Comparison of ENCODE assay signal across 1 cellular context in the genomic region with DNA sequence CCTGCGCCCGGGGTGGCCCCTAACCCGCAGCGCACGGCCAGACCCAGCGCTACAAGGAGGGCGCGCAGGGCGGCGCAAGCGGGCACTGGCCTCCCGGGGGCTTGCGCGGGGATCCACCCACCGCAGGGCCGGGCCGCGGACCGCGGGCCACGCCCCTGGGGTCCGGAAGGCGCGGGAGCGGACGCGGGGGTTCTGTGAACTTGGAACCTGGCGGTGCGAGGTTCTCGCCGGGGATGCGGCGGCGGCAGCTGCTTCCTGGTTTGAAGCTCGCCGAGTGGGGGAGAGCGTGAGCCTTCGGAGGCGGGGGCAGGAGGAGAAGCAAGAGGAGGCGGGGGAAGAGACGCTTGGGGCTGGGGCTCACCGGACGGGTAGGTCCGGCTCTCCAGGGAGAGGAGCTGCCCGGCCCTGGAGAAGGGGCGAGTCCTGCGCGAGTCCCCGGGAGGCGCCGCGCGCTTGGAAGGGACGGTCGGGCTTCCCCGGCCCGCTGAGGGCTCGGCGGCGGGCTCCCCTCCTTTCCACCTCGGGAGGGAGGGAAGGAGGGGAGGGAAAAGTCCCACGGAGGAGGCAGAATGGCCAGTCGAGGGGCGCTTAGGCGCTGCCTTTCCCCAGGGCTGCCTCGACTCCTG.
A peak's percentile ranks its signal among the peaks of the same experiment; 100 is the strongest.
TF ChIP-seq lines count a peak whose summit lies in the region.

Gene PRKCH (plus strand): TSS at position 195 of the 626 bp plus-strand sequence. CDS start 523 bp downstream, outside the sequence.

TF ChIP-seq in WTC11, 78 proteins besides CTCF, POLR2A, EP300 and RAD21 (continued from another document):
- TF ChIP-seq AFF4 (CRISPR knock-in tag; IDR thresholded peaks at IDR 0.05; ENCODE audit: borderline replicate concordance) (no peak), SOX15 (CRISPR knock-in tag; IDR thresholded peaks at IDR 0.05) (no peak), SMAD4 (CRISPR knock-in tag; IDR thresholded peaks at IDR 0.05) (no peak), GTF2I (CRISPR knock-in tag; conservative IDR thresholded peaks at IDR 0.05) (no peak), HMGA2 (CRISPR knock-in tag; IDR thresholded peaks at IDR 0.05) (no peak), ETV6 (CRISPR knock-in tag; IDR thresholded peaks at IDR 0.05) (peak; percentile 35; the same call in 1 of the 2 replicates)
- TF ChIP-seq, protein P1, sequence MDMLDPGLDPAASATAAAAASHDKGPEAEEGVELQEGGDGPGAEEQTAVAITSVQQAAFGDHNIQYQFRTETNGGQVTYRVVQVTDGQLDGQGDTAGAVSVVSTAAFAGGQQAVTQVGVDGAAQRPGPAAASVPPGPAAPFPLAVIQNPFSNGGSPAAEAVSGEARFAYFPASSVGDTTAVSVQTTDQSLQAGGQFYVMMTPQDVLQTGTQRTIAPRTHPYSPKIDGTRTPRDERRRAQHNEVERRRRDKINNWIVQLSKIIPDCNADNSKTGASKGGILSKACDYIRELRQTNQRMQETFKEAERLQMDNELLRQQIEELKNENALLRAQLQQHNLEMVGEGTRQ (CRISPR knock-in tag; IDR thresholded peaks at IDR 0.05): no peak
- TF ChIP-seq, protein P2, sequence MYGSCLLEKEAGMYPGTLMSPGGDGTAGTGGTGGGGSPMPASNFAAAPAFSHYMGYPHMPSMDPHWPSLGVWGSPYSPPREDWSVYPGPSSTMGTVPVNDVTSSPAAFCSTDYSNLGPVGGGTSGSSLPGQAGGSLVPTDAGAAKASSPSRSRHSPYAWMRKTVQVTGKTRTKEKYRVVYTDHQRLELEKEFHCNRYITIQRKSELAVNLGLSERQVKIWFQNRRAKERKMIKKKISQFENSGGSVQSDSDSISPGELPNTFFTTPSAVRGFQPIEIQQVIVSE (CRISPR knock-in tag; IDR thresholded peaks at IDR 0.05; ENCODE audit: borderline replicate concordance): no peak
- TF ChIP-seq, protein P3, sequence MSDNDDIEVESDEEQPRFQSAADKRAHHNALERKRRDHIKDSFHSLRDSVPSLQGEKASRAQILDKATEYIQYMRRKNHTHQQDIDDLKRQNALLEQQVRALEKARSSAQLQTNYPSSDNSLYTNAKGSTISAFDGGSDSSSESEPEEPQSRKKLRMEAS (CRISPR knock-in tag; IDR thresholded peaks at IDR 0.05): no peak
